In genomic region chr9:1871486-1872181, GRCh38 we compare ENCODE assay signal across 10 cellular contexts.
A peak's percentile ranks its signal among the peaks of the same experiment; 100 is the strongest.
DNase-seq lines count a peak whose midpoint lies in the region; ATAC-seq and TF ChIP-seq lines count a peak whose summit lies in the region.
"Had no signal": no experiment of that assay in that cellular context is flagged by ENCODE, and none has a peak within 500 bp of the region (broad histone marks: within the 10 kb centered on the region; RNA-seq: fewer than 3 reads in every experiment).

No MANE protein-coding gene starts in this region.

- no peaks in the 10 kb centered on the region for H3K27me3 ChIP-seq in foreskin keratinocyte
- H3K27me3 ChIP-seq: upper lobe of left lung had no signal

- H3K36me3 Mint-ChIP-seq in T-helper 2 cell treated with Interferon-gamma antibody and Interleukin-4, amounts not matched to agents 5 μg/mL and 100 μg/mL, for 36 hours (ENCODE audit: low read depth): no peaks in the 10 kb centered on the region

- H3K27ac ChIP-seq in foreskin keratinocyte: no peak overlapping the region
- H3K27ac ChIP-seq: skin epidermis, upper lobe of left lung had no signal

- no peak overlapping the region for H3K27ac Mint-ChIP-seq in T-helper 2 cell treated with Interferon-gamma antibody and Interleukin-4, amounts not matched to agents 5 μg/mL and 100 μg/mL, for 36 hours

- peaks cover 6% of the 10 kb centered on the region for H3K4me1 Mint-ChIP-seq in T-helper 2 cell treated with Interferon-gamma antibody and Interleukin-4, amounts not matched to agents 5 μg/mL and 100 μg/mL, for 36 hours (ENCODE audit: low read depth)

- no peak overlapping the region for H3K4me3 ChIP-seq in GM12865 (ENCODE audit: low read depth, low read length)
- H3K4me3 ChIP-seq: skin epidermis, upper lobe of left lung had no signal

- H3K9me3 Mint-ChIP-seq in T-helper 2 cell treated with Interferon-gamma antibody and Interleukin-4, amounts not matched to agents 5 μg/mL and 100 μg/mL, for 36 hours: no peaks in the 10 kb centered on the region

- H3K4me3 Mint-ChIP-seq in T-helper 2 cell treated with Interferon-gamma antibody and Interleukin-4, amounts not matched to agents 5 μg/mL and 100 μg/mL, for 36 hours: no peak overlapping the region

- H3K27me3 Mint-ChIP-seq in T-helper 2 cell treated with Interferon-gamma antibody and Interleukin-4, amounts not matched to agents 5 μg/mL and 100 μg/mL, for 36 hours (ENCODE audit: low read depth): peaks cover 40% of the 10 kb centered on the region

- no peak for TF ChIP-seq CTCF in GM12865 (IDR thresholded peaks at IDR 0.05; ENCODE audit: insufficient read depth, low read depth, low read length, missing control alignments)
- TF ChIP-seq CTCF in GM13977 (IDR thresholded peaks at IDR 0.05; ENCODE audit: extremely low read depth, insufficient read depth, missing control alignments): no peak
- no peak for TF ChIP-seq CTCF in foreskin keratinocyte (conservative IDR thresholded peaks at IDR 0.05)

- DNase-seq in COLO668 (lab: John Stamatoyannopoulos, UW; ENCODE audit: unreplicated experiment): peak; percentile 24
- DNase-seq in GM12865 (ENCODE audit: low read depth): peak; percentile 16
- peak; percentile 75 for DNase-seq in NCI-H748 treated with DMSO at 0.1 percent for 48 hours (lab: John Stamatoyannopoulos, UW)
- DNase-seq in T-helper 2 cell treated with Interferon-gamma antibody and Interleukin-4, amounts not matched to agents 5 μg/mL and 100 μg/mL, for 36 hours (ENCODE audit: low spot score): no peak
- no peak for DNase-seq in NCI-H128 (lab: John Stamatoyannopoulos, UW; ENCODE audit: unreplicated experiment)
- no peak for DNase-seq in GM13977 (ENCODE audit: low spot score)
- no peak for DNase-seq in foreskin keratinocyte
- DNase-seq: upper lobe of left lung had no signal

- no peaks in the 10 kb centered on the region for H3K4me1 ChIP-seq in foreskin keratinocyte
- H3K4me1 ChIP-seq: upper lobe of left lung had no signal

- ATAC-seq in esophagus mucosa (peak; percentile 29), foreskin keratinocyte (no peak)

- in situ Hi-C loops in GM13977 (cut with MboI; ENCODE audit: low pct_unique_long_range_greater_than_20kb, low sequenced_read_pairs, unreplicated experiment): loop anchor here (5.0 kb wide), 1 partner anchor 66 kb away; no protein-coding TSS in a partner anchor

Comparison
In these comparisons a context has a peak if more than half of its experiments do, and no peak if none do; other contexts are left out.
1. DNase-seq: peak in COLO668 (single experiment), GM12865 (single experiment) and NCI-H748 treated with DMSO at 0.1 percent for 48 hours (single experiment); none in T-helper 2 cell treated with Interferon-gamma antibody and Interleukin-4, amounts not matched to agents 5 μg/mL and 100 μg/mL, for 36 hours (single experiment), NCI-H128 (single experiment), GM13977 (single experiment) and foreskin keratinocyte (0 of 2).